In genomic region chr9:128733256-128733655, GRCh38 we compare ENCODE assay signal across 8 cellular contexts. TPM values are rescaled to one million over a fixed set of nuclear protein-coding genes. Genes with fewer than 3 reads are reported as not detected.
A peak's percentile ranks its signal among the peaks of the same experiment; 100 is the strongest.
DNase-seq lines count a peak whose midpoint lies in the region; ATAC-seq and TF ChIP-seq lines count a peak whose summit lies in the region.

No MANE protein-coding gene starts in this region.

- peaks cover 0 to 8% (median 0%) of the 10 kb centered on the region in 12 donors for H3K4me1 ChIP-seq in heart left ventricle
- H3K4me1 ChIP-seq in prostate gland (replicated peaks) = no peaks in the 10 kb centered on the region

- in situ Hi-C loops in GM13977 (cut with MboI; ENCODE audit: low pct_unique_long_range_greater_than_20kb, low sequenced_read_pairs, unreplicated experiment) = no loop called here

- H3K9me3 ChIP-seq in heart left ventricle = no peaks in the 10 kb centered on the region
- no peaks in the 10 kb centered on the region for H3K9me3 ChIP-seq in prostate gland

- 22 to 39% (median 34%) methylated on average over 9 of the region's 9 CpGs for WGBS in heart left ventricle, 4 donors
- 21% methylated on average over 9 of the region's 9 CpGs for WGBS in prostate gland

- H3K4me3 ChIP-seq in heart left ventricle (peak overlapping the region in 1 of 12 donors; percentile 5), prostate gland (no peak overlapping the region)

- no peak overlapping the region for H3K27ac Mint-ChIP-seq in activated CD8-positive, alpha-beta T cell treated with anti-CD3 and anti-CD28 coated beads, Interleukin-2, amount 10 ng/mL, durations not matched to agents 7 days and 5 days

- no peaks in the 10 kb centered on the region for H3K27me3 Mint-ChIP-seq in activated CD8-positive, alpha-beta T cell treated with anti-CD3 and anti-CD28 coated beads, Interleukin-2, amount 10 ng/mL, durations not matched to agents 7 days and 5 days (ENCODE audit: low read depth)

- no peaks in the 10 kb centered on the region for H3K27me3 ChIP-seq in heart left ventricle
- no peaks in the 10 kb centered on the region for H3K27me3 ChIP-seq in prostate gland (replicated peaks; ENCODE audit: insufficient read depth)

- peak; percentile 52 for TF ChIP-seq CTCF in GM13977 (IDR thresholded peaks at IDR 0.05; ENCODE audit: extremely low read depth, insufficient read depth, missing control alignments)
- peak; percentile 33 to 71 (median 54) for TF ChIP-seq CTCF in heart left ventricle (IDR thresholded peaks at IDR 0.05)
- TF ChIP-seq CTCF in prostate gland (IDR thresholded peaks at IDR 0.05) = peak in 3 of 4 experiments; percentile 47 to 64 (median 54)

- CTCF ChIA-PET in activated CD8-positive, alpha-beta T cell treated with anti-CD3 and anti-CD28 coated beads, Interleukin-2, amount 10 ng/mL, durations not matched to agents 7 days and 5 days (lab: Charles Lee) = no interaction called here

- H3K36me3 Mint-ChIP-seq in activated CD8-positive, alpha-beta T cell treated with anti-CD3 and anti-CD28 coated beads, Interleukin-2, amount 10 ng/mL, durations not matched to agents 7 days and 5 days (ENCODE audit: low read depth) = peaks cover 12% of the 10 kb centered on the region

- H3K4me3 Mint-ChIP-seq in activated CD8-positive, alpha-beta T cell treated with anti-CD3 and anti-CD28 coated beads, Interleukin-2, amount 10 ng/mL, durations not matched to agents 7 days and 5 days = no peak overlapping the region

- peak; percentile 67 for DNase-seq in AG08395 (ENCODE audit: low spot score)
- no peak for DNase-seq in GM13977 (ENCODE audit: low spot score)
- DNase-seq in NCI-H2227 (lab: John Stamatoyannopoulos, UW; ENCODE audit: unreplicated experiment) = peak; percentile 87
- no peak for DNase-seq in activated CD8-positive, alpha-beta T cell treated with anti-CD3 and anti-CD28 coated beads, Interleukin-2, amount 10 ng/mL, durations not matched to agents 7 days and 5 days
- peak in 4 of 5 donors; percentile 50 to 75 (median 62) for DNase-seq in heart left ventricle
- DNase-seq in prostate gland (ENCODE audit: low spot score) = peak; percentile 58
- no peak for DNase-seq in KG1 (lab: John Stamatoyannopoulos, UW)

- TF ChIP-seq POLR2A in heart left ventricle (IDR thresholded peaks at IDR 0.05) (no peak), prostate gland (IDR thresholded peaks at IDR 0.05) (no peak)

- ATAC-seq in activated CD8-positive, alpha-beta T cell treated with anti-CD3 and anti-CD28 coated beads, Interleukin-2, amount 10 ng/mL, durations not matched to agents 7 days and 5 days = peak; percentile 16
- peak in 3 of 4 donors; percentile 81 to 83 (median 82) for ATAC-seq in heart left ventricle
- no peak for ATAC-seq in GM21526 (IDR thresholded peaks at IDR 0.05; ENCODE audit: low FRiP score, unreplicated experiment)

- H3K27ac ChIP-seq in heart left ventricle (peak overlapping the region in 4 of 12 donors; percentile 34 to 64 (median 48)), prostate gland (peak overlapping the region in 1 of 2 donors; percentile 47)

- H3K36me3 ChIP-seq in heart left ventricle = peaks cover 0 to 63% (median 53%) of the 10 kb centered on the region in 9 donors
- peaks cover 0 to 2% of the 10 kb centered on the region in 2 donors for H3K36me3 ChIP-seq in prostate gland

- H3K4me1 Mint-ChIP-seq in activated CD8-positive, alpha-beta T cell treated with anti-CD3 and anti-CD28 coated beads, Interleukin-2, amount 10 ng/mL, durations not matched to agents 7 days and 5 days (ENCODE audit: low read depth) = peaks cover 9% of the 10 kb centered on the region

- intact Hi-C loops in heart left ventricle (cut with DNase I) = loop anchor here in 1 of 10 donors (5.0 kb wide), 1 partner anchor 54 kb away; the partner anchor contains the start of gene TBC1D13
- intact Hi-C loops in prostate gland (cut with DNase I) = no loop called here

- POLR2A ChIA-PET in activated CD8-positive, alpha-beta T cell treated with anti-CD3 and anti-CD28 coated beads, Interleukin-2, amount 10 ng/mL, durations not matched to agents 7 days and 5 days (lab: Charles Lee) = no interaction called here

- no peaks in the 10 kb centered on the region for H3K9me3 Mint-ChIP-seq in activated CD8-positive, alpha-beta T cell treated with anti-CD3 and anti-CD28 coated beads, Interleukin-2, amount 10 ng/mL, durations not matched to agents 7 days and 5 days (ENCODE audit: insufficient read depth)

RNA-seq across cellular contexts. Expression of gene ZDHHC12, which starts 9.3 kb away (rescaled TPM):
- 10 to 100 TPM; 80.4 to 88.4 TPM for total RNA-seq in activated CD8-positive, alpha-beta T cell treated with anti-CD3 and anti-CD28 coated beads, Interleukin-2, amount 10 ng/mL, durations not matched to agents 7 days and 5 days
- total RNA-seq in heart left ventricle = 10 to 100 TPM in 5 of 9 donors, 1 to 10 TPM in 4; 5.1 to 26.0 (median 10.5) TPM
- 10 to 100 TPM; 10.9 to 29.8 TPM for polyA plus RNA-seq in heart left ventricle
- 100 to 1,000 TPM in 1 of 2 donors, 10 to 100 TPM in 1; 66.2 to 123 TPM for total RNA-seq in prostate gland

RNA-seq across cellular contexts. Expression of gene PKN3, which starts 31.0 kb away (rescaled TPM):
- total RNA-seq in activated CD8-positive, alpha-beta T cell treated with anti-CD3 and anti-CD28 coated beads, Interleukin-2, amount 10 ng/mL, durations not matched to agents 7 days and 5 days = 1 to 10 TPM; 7.6 to 8.0 TPM
- 10 to 100 TPM in 1 of 9 donors, 1 to 10 TPM in 8; 3.7 to 16.1 (median 5.9) TPM for total RNA-seq in heart left ventricle
- polyA plus RNA-seq in heart left ventricle = 10 to 100 TPM in 1 of 2 donors, 1 to 10 TPM in 1; 7.3 to 10.5 TPM
- total RNA-seq in prostate gland = 1 to 10 TPM; 4.4 to 6.1 TPM

RNA-seq across cellular contexts. Expression of gene ZER1, which starts 38.5 kb away (rescaled TPM):
- 10 to 100 TPM; 15.3 to 15.9 TPM for total RNA-seq in activated CD8-positive, alpha-beta T cell treated with anti-CD3 and anti-CD28 coated beads, Interleukin-2, amount 10 ng/mL, durations not matched to agents 7 days and 5 days
- total RNA-seq in heart left ventricle (100 to 1,000 TPM in 1 of 9 donors, 10 to 100 TPM in 8; 53.4 to 163 (median 62.3) TPM), prostate gland (100 to 1,000 TPM in 1 of 2 donors, 10 to 100 TPM in 1; 86.6 to 122 TPM)
- polyA plus RNA-seq in heart left ventricle = 10 to 100 TPM; 32.4 to 40.7 TPM

RNA-seq across cellular contexts. Expression of gene SET, which starts 44.2 kb away (rescaled TPM):
- 100 to 1,000 TPM; 574 to 607 TPM for total RNA-seq in activated CD8-positive, alpha-beta T cell treated with anti-CD3 and anti-CD28 coated beads, Interleukin-2, amount 10 ng/mL, durations not matched to agents 7 days and 5 days
- total RNA-seq in heart left ventricle (100 to 1,000 TPM in 8 of 9 donors, 10 to 100 TPM in 1; 96.8 to 240 (median 211) TPM), prostate gland (100 to 1,000 TPM; 138 to 150 TPM)
- 100 to 1,000 TPM in 1 of 2 donors, 10 to 100 TPM in 1; 67.6 to 199 TPM for polyA plus RNA-seq in heart left ventricle

RNA-seq across cellular contexts. Expression of gene TBC1D13, which starts 53.8 kb away (rescaled TPM):
- total RNA-seq in activated CD8-positive, alpha-beta T cell treated with anti-CD3 and anti-CD28 coated beads, Interleukin-2, amount 10 ng/mL, durations not matched to agents 7 days and 5 days = 10 to 100 TPM; 19.1 to 22.5 TPM
- total RNA-seq in heart left ventricle = 10 to 100 TPM; 12.1 to 27.3 (median 18.4) TPM
- 10 to 100 TPM in 1 of 2 donors, 1 to 10 TPM in 1; 9.6 to 20.9 TPM for polyA plus RNA-seq in heart left ventricle
- total RNA-seq in prostate gland = 10 to 100 TPM; 23.5 to 29.4 TPM

Comparison
In these comparisons a context has a peak if more than half of its experiments do, and no peak if none do; other contexts are left out.
1. DNase-seq: peak in AG08395 (single experiment), NCI-H2227 (single experiment), heart left ventricle (4 of 5) and prostate gland (single experiment); none in GM13977 (single experiment), activated CD8-positive, alpha-beta T cell treated with anti-CD3 and anti-CD28 coated beads, Interleukin-2, amount 10 ng/mL, durations not matched to agents 7 days and 5 days (single experiment) and KG1 (single experiment).
2. Peak in every context shown above with its lines, with median percentiles within 50 percentile points of each other: CTCF ChIP-seq.